Comparison of ENCODE assay signal across 20 cellular contexts in the genomic region with DNA sequence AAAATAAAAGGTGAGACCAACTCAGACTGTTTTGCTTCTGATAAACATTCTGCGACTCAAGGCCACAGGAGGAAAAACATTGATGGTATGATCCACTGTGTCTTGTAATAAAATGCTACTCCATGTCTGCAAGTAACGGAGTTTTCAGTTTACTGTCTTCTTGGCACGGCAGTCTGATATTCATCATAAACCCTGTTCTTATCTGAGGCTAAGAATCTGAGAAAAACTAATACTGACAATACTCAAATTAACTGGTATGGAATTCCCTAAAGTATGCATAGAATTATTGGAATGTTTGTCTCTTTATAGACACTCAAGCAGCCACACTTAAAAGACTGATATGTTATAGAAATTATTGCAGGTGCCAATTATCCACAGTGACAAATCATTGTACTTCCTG.
"Had no signal": no experiment of that assay in that cellular context is flagged by ENCODE, and none has a peak within 500 bp of the region (broad histone marks: within the 10 kb centered on the region; RNA-seq: fewer than 3 reads in every experiment).

No MANE protein-coding gene starts in this region.

- H3K27ac ChIP-seq: KMS-11 had no signal

- H3K27ac Mint-ChIP-seq: activated CD4-positive, alpha-beta T cell treated with anti-CD3 and anti-CD28 coated beads, Interleukin-2, amount 10 ng/mL, durations not matched to agents 24 days and 14 days; activated CD8-positive, alpha-beta memory T cell treated with anti-CD3 and anti-CD28 coated beads, Interleukin-2, amount 10 ng/mL, durations not matched to agents 7 days and 5 days; activated naive CD8-positive, alpha-beta T cell; T-helper 1 cell treated with Interleukin-12 subunit alpha and Interleukin-12 subunit beta and Interleukin-4 antibody, amounts not matched to agents 30 μg/mL and 1 μg/mL, for 36 hours had no signal

- DNase-seq: activated CD4-positive, alpha-beta T cell treated with anti-CD3 and anti-CD28 coated beads, Interleukin-2, amount 10 ng/mL, durations not matched to agents 24 days and 14 days; activated CD4-positive, alpha-beta T cell treated with anti-CD3 and anti-CD28 coated beads, Interleukin-2, amount 50 U/mL, for 48 hours; activated CD8-positive, alpha-beta memory T cell treated with anti-CD3 and anti-CD28 coated beads, Interleukin-2, amount 10 ng/mL, durations not matched to agents 7 days and 5 days; activated effector memory CD4-positive, alpha-beta T cell treated with anti-CD3 and anti-CD28 coated beads, Interleukin-2, amount 50 U/mL, for 16 hours; activated naive CD4-positive, alpha-beta T cell treated with Interleukin-2 at 50 U/mL for 16 hours; activated T-cell treated with anti-CD3 and anti-CD28 coated beads, Interleukin-2, amount 50 U/mL, for 4 hours; anterior cingulate cortex; central memory CD4-positive, alpha-beta T cell; NCI-H1092; NCI-H1417; NCI-H1930; NCI-H2171; NCI-H2227 treated with DMSO at 0.1 percent for 48 hours; NCI-H526 treated with DMSO at 0.1 percent for 48 hours; NCI-H82 had no signal

- H3K4me2 ChIP-seq: KMS-11 had no signal

- H3K4me3 Mint-ChIP-seq: activated CD4-positive, alpha-beta T cell treated with anti-CD3 and anti-CD28 coated beads, Interleukin-2, amount 10 ng/mL, durations not matched to agents 24 days and 14 days; activated CD8-positive, alpha-beta memory T cell treated with anti-CD3 and anti-CD28 coated beads, Interleukin-2, amount 10 ng/mL, durations not matched to agents 7 days and 5 days; activated naive CD8-positive, alpha-beta T cell; activated T-cell treated with anti-CD3 and anti-CD28 coated beads, Interleukin-2, amount 50 U/mL, for 4 hours; T-helper 1 cell treated with Interleukin-12 subunit alpha and Interleukin-12 subunit beta and Interleukin-4 antibody, amounts not matched to agents 30 μg/mL and 1 μg/mL, for 36 hours had no signal

- FAIRE-seq: bronchial epithelial cell had no signal

- ATAC-seq: activated CD4-positive, CD25-positive, alpha-beta regulatory T cell treated with anti-CD3 and anti-CD28 coated beads, Interleukin-2, amount 50 U/mL, for 24 hours; activated CD8-positive, alpha-beta memory T cell treated with anti-CD3 and anti-CD28 coated beads, Interleukin-2, amount 10 ng/mL, durations not matched to agents 7 days and 5 days; activated T-cell treated with anti-CD3 and anti-CD28 coated beads, Interleukin-2, amount 50 U/mL, for 4 hours had no signal

- H3K36me3 Mint-ChIP-seq: activated naive CD8-positive, alpha-beta T cell had no signal

- H3K9me3 Mint-ChIP-seq: activated CD4-positive, alpha-beta T cell treated with anti-CD3 and anti-CD28 coated beads, Interleukin-2, amount 10 ng/mL, durations not matched to agents 24 days and 14 days; activated T-cell treated with anti-CD3 and anti-CD28 coated beads, Interleukin-2, amount 50 U/mL, for 4 hours had no signal

- H3K27me3 Mint-ChIP-seq: activated CD4-positive, alpha-beta T cell treated with anti-CD3 and anti-CD28 coated beads, Interleukin-2, amount 10 ng/mL, durations not matched to agents 24 days and 14 days; activated CD8-positive, alpha-beta memory T cell treated with anti-CD3 and anti-CD28 coated beads, Interleukin-2, amount 10 ng/mL, durations not matched to agents 7 days and 5 days; activated naive CD8-positive, alpha-beta T cell had no signal

- H3K9ac ChIP-seq: KMS-11 had no signal
